ENCODE assay signal across 8 cellular contexts in genomic region chr11:122853971-122854446, GRCh38. TPM values are rescaled to one million over a fixed set of nuclear protein-coding genes. Genes with fewer than 3 reads are reported as not detected.
A peak's percentile ranks its signal among the peaks of the same experiment; 100 is the strongest.
DNase-seq lines count a peak whose midpoint lies in the region; ATAC-seq and TF ChIP-seq lines count a peak whose summit lies in the region.

No MANE protein-coding gene starts in this region.

- intact Hi-C loops in spleen (cut with DNase I; ENCODE audit: low total_unique reads), result loop anchor here (5.0 kb wide), 2 partner anchors 57 to 222 kb away; no protein-coding TSS in a partner anchor

- no peak for TF ChIP-seq POLR2A in spleen (IDR thresholded peaks at IDR 0.05)

- H3K79me2 ChIP-seq in MM.1S (ENCODE audit: low read length), result no peaks in the 10 kb centered on the region

- peak; percentile 72 for TF ChIP-seq CTCF in MM.1S (IDR thresholded peaks at IDR 0.05; ENCODE audit: low read length)
- TF ChIP-seq CTCF in spleen (IDR thresholded peaks at IDR 0.05 in 8 of 11, conservative IDR thresholded peaks at IDR 0.05 in 3 of 11), result peak; percentile 47 to 83 (median 70)

- no peaks in the 10 kb centered on the region for H3K9me2 ChIP-seq in MM.1S (replicated peaks; ENCODE audit: insufficient read depth, low read length)

- H3K27me3 ChIP-seq in MM.1S (replicated peaks; ENCODE audit: insufficient read depth, low read length), result no peaks in the 10 kb centered on the region
- H3K27me3 ChIP-seq in spleen (replicated peaks in 1 of 7), result no peaks in the 10 kb centered on the region

- no peak overlapping the region for H2AFZ ChIP-seq in MM.1S (ENCODE audit: low read length)

- DNase-seq in activated naive CD4-positive, alpha-beta T cell treated with Interleukin-2 at 50 U/mL for 16 hours, result peak; percentile 19
- no peak for DNase-seq in activated naive CD4-positive, alpha-beta T cell (lab: John Stamatoyannopoulos, UW)
- peak; percentile 59 for DNase-seq in MM.1S
- DNase-seq in RPMI8226, result peak; percentile 48
- DNase-seq in astrocyte of the hippocampus (ENCODE audit: low read depth, low spot score), result peak; percentile 84
- DNase-seq in iPS-NIHi11 (ENCODE audit: low spot score), result peak; percentile 80
- no peak for DNase-seq in spleen

- H3K4me2 ChIP-seq in MM.1S (ENCODE audit: low read depth, low read length), result no peak overlapping the region

- WGBS in spleen, 5 donors, result 31 to 41% (median 35%) methylated on average over 3 of the region's 3 CpGs

- H3K4me3 ChIP-seq in MM.1S (ENCODE audit: low read length) (no peak overlapping the region), spleen (no peak overlapping the region)

- H3K4me1 ChIP-seq in MM.1S (ENCODE audit: low read length) (no peaks in the 10 kb centered on the region), spleen (peaks cover 0 to 57% (median 16%) of the 10 kb centered on the region in 6 donors)

- no peak overlapping the region for H3K27ac ChIP-seq in MM.1S (ENCODE audit: low read length)
- H3K27ac ChIP-seq in spleen, result no peak overlapping the region

- H3K36me3 ChIP-seq in MM.1S (replicated peaks; ENCODE audit: insufficient read depth, low read length), result no peaks in the 10 kb centered on the region
- no peaks in the 10 kb centered on the region for H3K36me3 ChIP-seq in spleen

- H3F3A ChIP-seq in MM.1S (ENCODE audit: insufficient read depth, low read length), result no peaks in the 10 kb centered on the region

- H4K20me1 ChIP-seq in MM.1S (ENCODE audit: insufficient read depth, low read length), result no peaks in the 10 kb centered on the region

- H3K9ac ChIP-seq in MM.1S (ENCODE audit: low read length), result no peak overlapping the region

- ATAC-seq in HG02798 (IDR thresholded peaks at IDR 0.05; ENCODE audit: poor library complexity, unreplicated experiment), result no peak

- H3K9me3 ChIP-seq in MM.1S (replicated peaks; ENCODE audit: insufficient read depth, low read length) (no peaks in the 10 kb centered on the region), spleen (no peaks in the 10 kb centered on the region)

RNA-seq across cellular contexts. Expression of gene CRTAM, which starts 15.7 kb away (rescaled TPM):
- 1 to 10 TPM; 2.0 to 6.1 (median 4.4) TPM for total RNA-seq in spleen
- polyA plus RNA-seq in spleen, result 1 to 10 TPM in 2 of 3 donors, under 1 TPM in 1; 0.93 to 1.8 (median 1.1) TPM

RNA-seq across cellular contexts. Expression of gene JHY, which starts 28.6 kb away (rescaled TPM):
- total RNA-seq in spleen, result 1 to 10 TPM; 3.8 to 5.6 (median 5.4) TPM
- 1 to 10 TPM; 1.0 to 1.9 (median 1.7) TPM for polyA plus RNA-seq in spleen

Comparison
In these comparisons a context has a peak if more than half of its experiments do, and no peak if none do; other contexts are left out.
1. DNase-seq: peak in activated naive CD4-positive, alpha-beta T cell treated with Interleukin-2 at 50 U/mL for 16 hours (single experiment), MM.1S (single experiment), RPMI8226 (single experiment), astrocyte of the hippocampus (single experiment) and iPS-NIHi11 (single experiment); none in activated naive CD4-positive, alpha-beta T cell (0 of 4) and spleen (single experiment).